In genomic region chr19:18058208-18059009, GRCh38 we compare ENCODE assay signal across 8 cellular contexts.
DNase-seq lines count a peak whose midpoint lies in the region; ATAC-seq lines count a peak whose summit lies in the region.

No MANE protein-coding gene starts in this region.

- H3K4me3 Mint-ChIP-seq in memory B cell: peak overlapping the region; percentile 57

- H3K27me3 ChIP-seq in effector memory CD4-positive, alpha-beta T cell (replicated peaks; ENCODE audit: control insufficient read depth, insufficient read depth, low read length, poor library complexity, severe bottlenecking): no peaks in the 10 kb centered on the region

- H3K9me3 Mint-ChIP-seq in memory B cell: no peaks in the 10 kb centered on the region

- H3K4me3 ChIP-seq in effector memory CD4-positive, alpha-beta T cell (ENCODE audit: insufficient read depth, low read depth, low read length, poor library complexity, severe bottlenecking): no peak overlapping the region

- no peaks in the 10 kb centered on the region for H3K9me3 ChIP-seq in effector memory CD4-positive, alpha-beta T cell (ENCODE audit: control insufficient read depth, low read length)

- no peaks in the 10 kb centered on the region for H3K27me3 Mint-ChIP-seq in memory B cell

- peak; percentile 70 for DNase-seq in COLO829 (ENCODE audit: low spot score)
- peak; percentile 94 for DNase-seq in NCI-H82 (lab: John Stamatoyannopoulos, UW)
- peak; percentile 93 for DNase-seq in activated CD8-positive, alpha-beta memory T cell treated with anti-CD3 and anti-CD28 coated beads for 24 hours
- DNase-seq in effector memory CD4-positive, alpha-beta T cell: peak; percentile 67 to 72 (median 68)
- peak; percentile 86 to 88 for DNase-seq in memory B cell (ENCODE audit: low spot score in 2 of 2)
- DNase-seq in stimulated activated CD4-positive, alpha-beta T cell treated with anti-CD3 and anti-CD28 coated beads, TNF-alpha, amount 100 ng/mL, for 4 hours (ENCODE audit: low read depth in 3 of 3): peak; percentile 64 to 72 (median 65)

- ATAC-seq in HG03280 (IDR thresholded peaks at IDR 0.05; ENCODE audit: unreplicated experiment): peak; percentile 55
- peak; percentile 95 for ATAC-seq in memory B cell (ENCODE audit: low read depth)
- ATAC-seq in GM21526 (IDR thresholded peaks at IDR 0.05; ENCODE audit: low FRiP score, unreplicated experiment): no peak

- peaks cover 4% of the 10 kb centered on the region for H3K36me3 Mint-ChIP-seq in memory B cell

- H3K4me1 ChIP-seq in effector memory CD4-positive, alpha-beta T cell (ENCODE audit: control insufficient read depth, insufficient read depth, low read length, poor library complexity, severe bottlenecking): peaks cover 7% of the 10 kb centered on the region

- peak overlapping the region; percentile 73 for H3K27ac Mint-ChIP-seq in memory B cell

- H3K4me1 Mint-ChIP-seq in memory B cell: peaks cover 8% of the 10 kb centered on the region

- peak overlapping the region; percentile 17 for H3K27ac ChIP-seq in effector memory CD4-positive, alpha-beta T cell (ENCODE audit: insufficient read depth, low read length, poor library complexity, severe bottlenecking)

- H3K36me3 ChIP-seq in effector memory CD4-positive, alpha-beta T cell (ENCODE audit: control insufficient read depth, insufficient read depth, low read length): peaks cover 14% of the 10 kb centered on the region
